Comparison of ENCODE assay signal across 25 cellular contexts in the genomic region with DNA sequence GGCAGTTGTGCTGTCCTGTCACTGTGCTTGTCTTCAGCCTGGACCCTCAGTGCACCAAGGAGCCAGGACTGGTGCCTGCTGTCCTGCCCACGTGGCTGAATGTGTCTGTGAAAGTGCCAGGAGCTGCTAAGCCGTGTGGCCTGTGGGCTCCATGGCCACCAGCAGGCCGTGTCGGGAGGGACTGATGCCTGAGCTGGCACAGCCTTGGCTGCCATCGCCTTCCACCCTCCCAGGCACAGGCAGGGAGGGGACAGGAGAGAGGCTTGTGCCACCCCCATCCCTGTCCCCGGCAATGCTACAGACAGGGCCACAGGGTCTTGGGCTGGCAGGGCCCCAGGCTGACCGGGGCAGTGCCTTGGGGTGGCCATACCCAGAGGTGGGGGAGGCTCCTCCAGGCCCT. TPM values are rescaled to one million over a fixed set of nuclear protein-coding genes. Genes with fewer than 3 reads are reported as not detected.
"Had no signal": no experiment of that assay in that cellular context is flagged by ENCODE, and none has a peak within 500 bp of the region (broad histone marks: within the 10 kb centered on the region; RNA-seq: fewer than 3 reads in every experiment).

No MANE protein-coding gene starts in this region.

- H3K4me3 ChIP-seq: esophagus squamous epithelium, gastroesophageal sphincter, lower lobe of right lung, neural progenitor cell, skin epidermis, transverse colon had no signal

- H3K9ac ChIP-seq: neural progenitor cell had no signal

- H3K36me3 ChIP-seq: esophagus squamous epithelium, lower lobe of right lung, neural progenitor cell, transverse colon had no signal

- H3K4me3 Mint-ChIP-seq: activated B cell treated with CpG ODN at 0.5 μM for 24 hours; activated CD4-positive, alpha-beta T cell treated with anti-CD3 and anti-CD28 coated beads for 36 hours; activated naive CD8-positive, alpha-beta T cell treated with anti-CD3 and anti-CD28 coated beads for 36 hours; activated T-cell treated with anti-CD3 and anti-CD28 coated beads, Interleukin-2, amount 50 U/mL, for 4 hours; endodermal cell; naive thymus-derived CD8-positive, alpha-beta T cell; neural progenitor cell had no signal

- H3K9me3 Mint-ChIP-seq: activated B cell treated with CpG ODN at 0.5 μM for 24 hours; activated naive CD8-positive, alpha-beta T cell treated with anti-CD3 and anti-CD28 coated beads for 36 hours; activated T-cell treated with anti-CD3 and anti-CD28 coated beads, Interleukin-2, amount 50 U/mL, for 4 hours; endodermal cell; neural progenitor cell had no signal

- H3K4me1 Mint-ChIP-seq: activated CD4-positive, alpha-beta T cell treated with anti-CD3 and anti-CD28 coated beads for 36 hours had no signal

- ATAC-seq: activated CD4-positive, alpha-beta T cell treated with anti-CD3 and anti-CD28 coated beads for 36 hours; activated T-cell treated with anti-CD3 and anti-CD28 coated beads, Interleukin-2, amount 50 U/mL, for 4 hours; gastroesophageal sphincter; lower lobe of right lung had no signal

- H2AFZ ChIP-seq: neural progenitor cell had no signal

- H3K27ac ChIP-seq: esophagus squamous epithelium, gastroesophageal sphincter, lower lobe of right lung, neural progenitor cell, transverse colon had no signal

- H3K9me3 ChIP-seq: esophagus squamous epithelium, gastroesophageal sphincter, lower lobe of right lung, transverse colon had no signal

- DNase-seq: activated B cell treated with CpG ODN at 0.5 μM for 24 hours; activated CD4-positive, alpha-beta T cell treated with anti-CD3 and anti-CD28 coated beads for 36 hours; activated CD4-positive, alpha-beta T cell treated with anti-CD3 and anti-CD28 coated beads, Interleukin-2, amount 50 U/mL, for 48 hours; activated CD8-positive, alpha-beta memory T cell treated with anti-CD3 and anti-CD28 coated beads, Interleukin-2, amount 50 U/mL, for 48 hours; activated naive CD4-positive, alpha-beta T cell treated with Interleukin-2 at 50 U/mL for 16 hours; activated naive CD8-positive, alpha-beta T cell treated with anti-CD3 and anti-CD28 coated beads for 36 hours; activated T-cell treated with anti-CD3 and anti-CD28 coated beads, Interleukin-2, amount 50 U/mL, for 4 hours; cerebellar nuclear complex; cortex of kidney; endodermal cell; esophagus squamous epithelium; lower lobe of right lung; naive thymus-derived CD8-positive, alpha-beta T cell; stimulated activated CD4-positive, alpha-beta T cell treated with anti-CD3 and anti-CD28 coated beads, Interleukin-1b, Interleukin-23, amount 100 ng/mL, for 48 hours; T-helper 9 cell; transverse colon had no signal

- H3K27me3 Mint-ChIP-seq: activated B cell treated with CpG ODN at 0.5 μM for 24 hours had no signal

- H3K27ac Mint-ChIP-seq: activated B cell treated with CpG ODN at 0.5 μM for 24 hours; activated CD4-positive, alpha-beta T cell treated with anti-CD3 and anti-CD28 coated beads for 36 hours; activated naive CD8-positive, alpha-beta T cell treated with anti-CD3 and anti-CD28 coated beads for 36 hours; endodermal cell; neural progenitor cell; progenitor cell of endocrine pancreas had no signal

RNA-seq across cellular contexts. Expression of gene DOK7, which starts 24.8 kb away (rescaled TPM):
- total RNA-seq: activated CD4-positive, alpha-beta T cell treated with anti-CD3 and anti-CD28 coated beads for 36 hours; activated CD8-positive, alpha-beta memory T cell treated with anti-CD3 and anti-CD28 coated beads for 36 hours; activated naive CD8-positive, alpha-beta T cell treated with anti-CD3 and anti-CD28 coated beads for 36 hours; activated T-cell treated with anti-CD3 and anti-CD28 coated beads, Interleukin-2, amount 50 U/mL, for 4 hours; naive thymus-derived CD8-positive, alpha-beta T cell; osteoblast; progenitor cell of endocrine pancreas; T-helper 1 cell treated with Interleukin-12 subunit alpha and Interleukin-12 subunit beta and Interleukin-4 antibody, amounts not matched to agents 30 ng/mL and 1 ng/mL, for 36 hours had no signal

RNA-seq across cellular contexts. Expression of gene HGFAC, which starts 46.1 kb away (rescaled TPM):
- total RNA-seq: activated B cell treated with CpG ODN at 0.5 μM for 24 hours; activated CD4-positive, alpha-beta T cell treated with anti-CD3 and anti-CD28 coated beads for 36 hours; activated CD8-positive, alpha-beta memory T cell treated with anti-CD3 and anti-CD28 coated beads for 36 hours; activated naive CD8-positive, alpha-beta T cell treated with anti-CD3 and anti-CD28 coated beads for 36 hours; bronchial epithelial cell; naive thymus-derived CD8-positive, alpha-beta T cell; osteoblast; T-helper 1 cell treated with Interleukin-12 subunit alpha and Interleukin-12 subunit beta and Interleukin-4 antibody, amounts not matched to agents 30 ng/mL and 1 ng/mL, for 36 hours; transverse colon had no signal
- polyA plus RNA-seq: keratinocyte; naive thymus-derived CD8-positive, alpha-beta T cell had no signal
